In the genomic region with DNA sequence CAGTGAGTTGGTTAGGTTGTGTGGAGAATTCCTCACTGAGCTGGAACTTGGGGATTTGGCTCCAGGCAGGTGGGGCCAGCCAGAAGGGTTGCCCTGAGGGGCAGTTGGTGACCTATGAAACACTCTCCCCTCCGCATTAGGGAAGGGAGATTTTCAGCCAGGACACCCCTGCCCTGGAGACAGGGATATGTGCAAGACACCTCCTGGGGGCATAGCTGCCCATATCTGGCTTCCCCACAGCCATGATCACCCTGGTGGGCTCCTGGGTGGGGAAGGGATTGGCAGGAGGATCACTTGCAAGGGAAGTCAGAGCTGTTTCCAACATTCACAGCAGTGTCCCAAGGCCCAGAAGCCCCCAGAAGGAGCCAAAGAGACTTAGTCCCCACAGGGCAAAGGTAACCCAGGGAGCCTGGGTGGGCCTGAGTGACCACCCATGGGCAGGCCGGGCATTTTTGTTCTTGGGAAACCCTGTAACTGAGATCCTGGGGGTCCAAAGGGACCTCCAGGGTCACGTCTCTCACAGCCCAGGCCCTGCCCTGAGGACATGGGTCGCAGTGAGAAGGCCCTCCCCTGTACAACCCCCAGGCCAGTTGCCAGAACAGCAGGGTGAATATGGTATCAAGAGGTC, we compare ENCODE assay signal across 13 cellular contexts.
"Had no signal": no experiment of that assay in that cellular context is flagged by ENCODE, and none has a peak within 500 bp of the region (broad histone marks: within the 10 kb centered on the region; RNA-seq: fewer than 3 reads in every experiment).

No MANE protein-coding gene starts in this region.

- H3K36me3 Mint-ChIP-seq: activated naive CD4-positive, alpha-beta T cell treated with anti-CD3 and anti-CD28 coated beads, Interleukin-2, amount 50 U/mL, for 24 hours; naive thymus-derived CD4-positive, alpha-beta T cell had no signal

- H3K27ac Mint-ChIP-seq: activated naive CD4-positive, alpha-beta T cell treated with anti-CD3 and anti-CD28 coated beads, Interleukin-2, amount 50 U/mL, for 24 hours; naive thymus-derived CD4-positive, alpha-beta T cell; progenitor cell of endocrine pancreas had no signal

- H3K4me3 ChIP-seq: dorsolateral prefrontal cortex, esophagus muscularis mucosa had no signal

- H3K27me3 Mint-ChIP-seq: activated naive CD4-positive, alpha-beta T cell treated with anti-CD3 and anti-CD28 coated beads, Interleukin-2, amount 50 U/mL, for 24 hours had no signal

- DNase-seq: activated CD4-positive, alpha-beta T cell treated with anti-CD3 and anti-CD28 coated beads, Interleukin-2, amount 50 U/mL, for 48 hours; brain microvascular endothelial cell; cerebellar nuclear complex; hypothalamus; left colon; naive thymus-derived CD4-positive, alpha-beta T cell; stimulated activated CD4-positive, alpha-beta T cell treated with anti-CD3 and anti-CD28 coated beads, Interleukin-12 subunit alpha, Interleukin-12 subunit beta, amount 100 ng/mL, for 4 hours; stimulated activated naive CD4-positive, alpha-beta T cell treated with Interleukin-2 at 50 U/mL for 16 hours; T-helper 2 cell had no signal

- H3K27ac ChIP-seq: brain microvascular endothelial cell, dorsolateral prefrontal cortex, esophagus muscularis mucosa had no signal

- H3K4me1 Mint-ChIP-seq: activated naive CD4-positive, alpha-beta T cell treated with anti-CD3 and anti-CD28 coated beads, Interleukin-2, amount 50 U/mL, for 24 hours had no signal

- H3K9me3 ChIP-seq: esophagus muscularis mucosa had no signal

- H3K4me3 Mint-ChIP-seq: activated naive CD4-positive, alpha-beta T cell treated with anti-CD3 and anti-CD28 coated beads, Interleukin-2, amount 50 U/mL, for 24 hours; naive thymus-derived CD4-positive, alpha-beta T cell had no signal

- H3K36me3 ChIP-seq: brain microvascular endothelial cell, esophagus muscularis mucosa had no signal

- H3K9me3 Mint-ChIP-seq: activated naive CD4-positive, alpha-beta T cell treated with anti-CD3 and anti-CD28 coated beads, Interleukin-2, amount 50 U/mL, for 24 hours had no signal

- ATAC-seq: left colon; naive thymus-derived CD4-positive, alpha-beta T cell had no signal

- H3K27me3 ChIP-seq: brain microvascular endothelial cell, dorsolateral prefrontal cortex, esophagus muscularis mucosa had no signal
